2 cellular contexts compared by ENCODE assay signal in the genomic region with DNA sequence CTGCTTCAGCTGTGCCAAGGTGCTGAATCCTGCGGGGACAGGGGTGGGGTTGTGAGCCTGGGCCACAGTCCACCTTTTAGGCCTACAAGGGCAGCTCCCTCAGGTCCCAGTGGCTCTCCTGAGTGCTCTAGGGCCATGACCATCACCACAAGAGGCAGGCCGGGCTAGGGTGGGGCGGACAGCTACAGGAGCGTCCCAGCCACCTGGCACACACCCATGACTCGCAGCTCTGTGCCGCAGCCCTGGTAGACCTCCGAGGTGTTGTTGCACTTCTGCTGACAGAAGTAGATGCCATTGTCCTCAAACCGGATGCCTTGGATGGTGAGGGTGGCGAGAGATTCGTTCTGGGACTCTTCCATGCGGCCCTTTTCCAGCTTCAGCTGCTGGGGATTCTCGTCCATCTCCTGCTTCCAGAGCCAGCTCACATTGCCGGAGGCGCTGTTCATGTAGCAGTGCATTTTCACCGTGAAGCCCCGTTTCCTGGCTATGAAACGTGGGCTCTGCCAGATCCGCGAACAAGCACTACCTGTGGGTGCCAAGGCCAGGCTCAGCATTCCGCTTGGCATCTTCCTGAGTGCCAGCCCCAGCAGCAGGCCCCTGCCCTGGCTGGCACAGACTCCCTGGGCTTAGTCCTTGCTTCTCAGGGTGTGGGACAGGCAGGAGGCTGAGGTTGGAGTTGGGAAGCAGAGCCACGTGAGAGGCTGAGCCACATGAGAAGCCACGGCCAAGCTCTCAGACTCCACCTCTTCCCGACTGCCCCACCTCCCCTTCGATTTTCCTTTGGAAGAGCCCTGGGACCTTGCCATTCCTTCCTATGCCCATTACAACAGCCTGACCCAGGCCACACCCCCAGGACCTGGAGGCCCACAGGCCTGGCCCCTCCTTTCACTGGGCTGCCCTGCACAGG.
TF ChIP-seq lines count a peak whose summit lies in the region.

No MANE protein-coding gene starts in this region.

TF ChIP-seq in A549, 52 proteins besides CTCF, POLR2A, EP300 and RAD21 (continued from another document):
- TF ChIP-seq, protein P1, sequence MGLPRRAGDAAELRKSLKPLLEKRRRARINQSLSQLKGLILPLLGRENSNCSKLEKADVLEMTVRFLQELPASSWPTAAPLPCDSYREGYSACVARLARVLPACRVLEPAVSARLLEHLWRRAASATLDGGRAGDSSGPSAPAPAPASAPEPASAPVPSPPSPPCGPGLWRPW (IDR thresholded peaks at IDR 0.05): no peak
- TF ChIP-seq TP53 (CRISPR knock-in tag; IDR thresholded peaks at IDR 0.05) (no peak), JUNB (IDR thresholded peaks at IDR 0.05) (no peak), KDM5A (IDR thresholded peaks at IDR 0.05) (no peak), NR3C1 (IDR thresholded peaks at IDR 0.05) (no peak), RFX5 (IDR thresholded peaks at IDR 0.05) (no peak), RCOR1 (IDR thresholded peaks at IDR 0.05; ENCODE audit: low read depth, low read length) (no peak), ZC3H11A (IDR thresholded peaks at IDR 0.05) (no peak), HOXB13 (CRISPR knock-in tag; IDR thresholded peaks at IDR 0.05; ENCODE audit: low read depth) (no peak), BHLHE40 (IDR thresholded peaks at IDR 0.05; ENCODE audit: low read depth, low read length) (no peak), ZFP36 (IDR thresholded peaks at IDR 0.05; ENCODE audit: borderline replicate concordance, partially characterized antibody) (no peak), KDM1A (IDR thresholded peaks at IDR 0.05; ENCODE audit: low read depth) (no peak)
TF ChIP-seq in A549: peak in this region for 0.

TF ChIP-seq in GM23338, 12 proteins besides CTCF, POLR2A, EP300 and RAD21 (continued from another document):
- TF ChIP-seq ZNF114 (CRISPR knock-in tag; IDR thresholded peaks at IDR 0.05) (no peak), JUNB (IDR thresholded peaks at IDR 0.05; ENCODE audit: unreplicated experiment) (no peak), ZNF331 (CRISPR knock-in tag; IDR thresholded peaks at IDR 0.05; ENCODE audit: low read depth) (no peak), STAT1 (IDR thresholded peaks at IDR 0.05; ENCODE audit: unreplicated experiment) (no peak), EZH2phosphoT487 (IDR thresholded peaks at IDR 0.05; ENCODE audit: unreplicated experiment) (no peak), CREB1 (CRISPR knock-in tag; IDR thresholded peaks at IDR 0.05; ENCODE audit: low read depth) (no peak), POLR2AphosphoS5 (IDR thresholded peaks at IDR 0.05; ENCODE audit: low read depth) (no peak), NANOG (IDR thresholded peaks at IDR 0.05; ENCODE audit: borderline replicate concordance) (no peak), EZH2 (IDR thresholded peaks at IDR 0.05; ENCODE audit: low read depth, unreplicated experiment) (no peak)
- TF ChIP-seq, protein P2, sequence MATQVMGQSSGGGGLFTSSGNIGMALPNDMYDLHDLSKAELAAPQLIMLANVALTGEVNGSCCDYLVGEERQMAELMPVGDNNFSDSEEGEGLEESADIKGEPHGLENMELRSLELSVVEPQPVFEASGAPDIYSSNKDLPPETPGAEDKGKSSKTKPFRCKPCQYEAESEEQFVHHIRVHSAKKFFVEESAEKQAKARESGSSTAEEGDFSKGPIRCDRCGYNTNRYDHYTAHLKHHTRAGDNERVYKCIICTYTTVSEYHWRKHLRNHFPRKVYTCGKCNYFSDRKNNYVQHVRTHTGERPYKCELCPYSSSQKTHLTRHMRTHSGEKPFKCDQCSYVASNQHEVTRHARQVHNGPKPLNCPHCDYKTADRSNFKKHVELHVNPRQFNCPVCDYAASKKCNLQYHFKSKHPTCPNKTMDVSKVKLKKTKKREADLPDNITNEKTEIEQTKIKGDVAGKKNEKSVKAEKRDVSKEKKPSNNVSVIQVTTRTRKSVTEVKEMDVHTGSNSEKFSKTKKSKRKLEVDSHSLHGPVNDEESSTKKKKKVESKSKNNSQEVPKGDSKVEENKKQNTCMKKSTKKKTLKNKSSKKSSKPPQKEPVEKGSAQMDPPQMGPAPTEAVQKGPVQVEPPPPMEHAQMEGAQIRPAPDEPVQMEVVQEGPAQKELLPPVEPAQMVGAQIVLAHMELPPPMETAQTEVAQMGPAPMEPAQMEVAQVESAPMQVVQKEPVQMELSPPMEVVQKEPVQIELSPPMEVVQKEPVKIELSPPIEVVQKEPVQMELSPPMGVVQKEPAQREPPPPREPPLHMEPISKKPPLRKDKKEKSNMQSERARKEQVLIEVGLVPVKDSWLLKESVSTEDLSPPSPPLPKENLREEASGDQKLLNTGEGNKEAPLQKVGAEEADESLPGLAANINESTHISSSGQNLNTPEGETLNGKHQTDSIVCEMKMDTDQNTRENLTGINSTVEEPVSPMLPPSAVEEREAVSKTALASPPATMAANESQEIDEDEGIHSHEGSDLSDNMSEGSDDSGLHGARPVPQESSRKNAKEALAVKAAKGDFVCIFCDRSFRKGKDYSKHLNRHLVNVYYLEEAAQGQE (IDR thresholded peaks at IDR 0.05; ENCODE audit: unreplicated experiment): no peak
- TF ChIP-seq, protein P3, sequence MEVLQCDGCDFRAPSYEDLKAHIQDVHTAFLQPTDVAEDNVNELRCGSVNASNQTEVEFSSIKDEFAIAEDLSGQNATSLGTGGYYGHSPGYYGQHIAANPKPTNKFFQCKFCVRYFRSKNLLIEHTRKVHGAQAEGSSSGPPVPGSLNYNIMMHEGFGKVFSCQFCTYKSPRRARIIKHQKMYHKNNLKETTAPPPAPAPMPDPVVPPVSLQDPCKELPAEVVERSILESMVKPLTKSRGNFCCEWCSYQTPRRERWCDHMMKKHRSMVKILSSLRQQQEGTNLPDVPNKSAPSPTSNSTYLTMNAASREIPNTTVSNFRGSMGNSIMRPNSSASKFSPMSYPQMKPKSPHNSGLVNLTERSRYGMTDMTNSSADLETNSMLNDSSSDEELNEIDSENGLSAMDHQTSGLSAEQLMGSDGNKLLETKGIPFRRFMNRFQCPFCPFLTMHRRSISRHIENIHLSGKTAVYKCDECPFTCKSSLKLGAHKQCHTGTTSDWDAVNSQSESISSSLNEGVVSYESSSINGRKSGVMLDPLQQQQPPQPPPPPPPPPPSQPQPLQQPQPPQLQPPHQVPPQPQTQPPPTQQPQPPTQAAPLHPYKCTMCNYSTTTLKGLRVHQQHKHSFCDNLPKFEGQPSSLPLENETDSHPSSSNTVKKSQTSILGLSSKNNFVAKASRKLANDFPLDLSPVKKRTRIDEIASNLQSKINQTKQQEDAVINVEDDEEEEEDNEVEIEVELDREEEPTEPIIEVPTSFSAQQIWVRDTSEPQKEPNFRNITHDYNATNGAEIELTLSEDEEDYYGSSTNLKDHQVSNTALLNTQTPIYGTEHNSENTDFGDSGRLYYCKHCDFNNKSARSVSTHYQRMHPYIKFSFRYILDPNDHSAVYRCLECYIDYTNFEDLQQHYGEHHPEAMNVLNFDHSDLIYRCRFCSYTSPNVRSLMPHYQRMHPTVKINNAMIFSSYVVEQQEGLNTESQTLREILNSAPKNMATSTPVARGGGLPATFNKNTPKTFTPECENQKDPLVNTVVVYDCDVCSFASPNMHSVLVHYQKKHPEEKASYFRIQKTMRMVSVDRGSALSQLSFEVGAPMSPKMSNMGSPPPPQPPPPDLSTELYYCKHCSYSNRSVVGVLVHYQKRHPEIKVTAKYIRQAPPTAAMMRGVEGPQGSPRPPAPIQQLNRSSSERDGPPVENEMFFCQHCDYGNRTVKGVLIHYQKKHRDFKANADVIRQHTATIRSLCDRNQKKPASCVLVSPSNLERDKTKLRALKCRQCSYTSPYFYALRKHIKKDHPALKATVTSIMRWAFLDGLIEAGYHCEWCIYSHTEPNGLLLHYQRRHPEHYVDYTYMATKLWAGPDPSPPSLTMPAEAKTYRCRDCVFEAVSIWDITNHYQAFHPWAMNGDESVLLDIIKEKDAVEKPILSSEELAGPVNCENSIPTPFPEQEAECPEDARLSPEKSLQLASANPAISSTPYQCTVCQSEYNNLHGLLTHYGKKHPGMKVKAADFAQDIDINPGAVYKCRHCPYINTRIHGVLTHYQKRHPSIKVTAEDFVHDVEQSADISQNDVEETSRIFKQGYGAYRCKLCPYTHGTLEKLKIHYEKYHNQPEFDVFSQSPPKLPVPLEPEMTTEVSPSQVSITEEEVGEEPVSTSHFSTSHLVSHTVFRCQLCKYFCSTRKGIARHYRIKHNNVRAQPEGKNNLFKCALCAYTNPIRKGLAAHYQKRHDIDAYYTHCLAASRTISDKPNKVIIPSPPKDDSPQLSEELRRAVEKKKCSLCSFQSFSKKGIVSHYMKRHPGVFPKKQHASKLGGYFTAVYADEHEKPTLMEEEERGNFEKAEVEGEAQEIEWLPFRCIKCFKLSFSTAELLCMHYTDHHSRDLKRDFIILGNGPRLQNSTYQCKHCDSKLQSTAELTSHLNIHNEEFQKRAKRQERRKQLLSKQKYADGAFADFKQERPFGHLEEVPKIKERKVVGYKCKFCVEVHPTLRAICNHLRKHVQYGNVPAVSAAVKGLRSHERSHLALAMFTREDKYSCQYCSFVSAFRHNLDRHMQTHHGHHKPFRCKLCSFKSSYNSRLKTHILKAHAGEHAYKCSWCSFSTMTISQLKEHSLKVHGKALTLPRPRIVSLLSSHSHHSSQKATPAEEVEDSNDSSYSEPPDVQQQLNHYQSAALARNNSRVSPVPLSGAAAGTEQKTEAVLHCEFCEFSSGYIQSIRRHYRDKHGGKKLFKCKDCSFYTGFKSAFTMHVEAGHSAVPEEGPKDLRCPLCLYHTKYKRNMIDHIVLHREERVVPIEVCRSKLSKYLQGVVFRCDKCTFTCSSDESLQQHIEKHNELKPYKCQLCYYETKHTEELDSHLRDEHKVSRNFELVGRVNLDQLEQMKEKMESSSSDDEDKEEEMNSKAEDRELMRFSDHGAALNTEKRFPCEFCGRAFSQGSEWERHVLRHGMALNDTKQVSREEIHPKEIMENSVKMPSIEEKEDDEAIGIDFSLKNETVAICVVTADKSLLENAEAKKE (CRISPR knock-in tag; IDR thresholded peaks at IDR 0.05): no peak
TF ChIP-seq in GM23338: peak in this region for 0.
